Comparison of ENCODE assay signal across 8 cellular contexts in genomic region chr11:819943-820649, GRCh38. TPM values are rescaled to one million over a fixed set of nuclear protein-coding genes. Genes with fewer than 3 reads are reported as not detected.
DNase-seq lines count a peak whose midpoint lies in the region; ATAC-seq, FAIRE-seq and TF ChIP-seq lines count a peak whose summit lies in the region.

No MANE protein-coding gene starts in this region.

- peaks cover 16 to 24% of the 10 kb centered on the region in 2 donors for H3K4me1 ChIP-seq in ascending aorta

- FAIRE-seq in GM12891 (lab: Jason Lieb, UNC) = no peak

- H3K27me3 ChIP-seq in ascending aorta = no peaks in the 10 kb centered on the region

- TF ChIP-seq POLR2A in GM12891 (IDR thresholded peaks at IDR 0.05; ENCODE audit: low read depth, low read length) = no peak

- H3K27ac ChIP-seq in ascending aorta = peak overlapping the region; percentile 98 to 99

- TF ChIP-seq CTCF in ascending aorta (IDR thresholded peaks at IDR 0.05) = no peak

- DNase-seq in GM12891 (ENCODE audit: insufficient read length, low spot score) (peak; percentile 92), NCI-H1105 treated with DMSO at 0.1 percent for 48 hours (lab: John Stamatoyannopoulos, UW) (peak; percentile 90), T-helper 9 cell (peak; percentile 94), ascending aorta (ENCODE audit: low spot score in 2 of 2) (peak; percentile 80 to 96), hypothalamus (lab: John Stamatoyannopoulos, UW) (peak in 37 of 51 donors; percentile 22 to 75 (median 58)), sciatic nerve (ENCODE audit: low spot score) (peak; percentile 91), GOT3 (lab: John Stamatoyannopoulos, UW) (no peak)

- H3K4me3 ChIP-seq in ascending aorta = peak overlapping the region; percentile 80 to 91

- H3K9me3 ChIP-seq in ascending aorta = no peaks in the 10 kb centered on the region

- ATAC-seq in HG02642 (IDR thresholded peaks at IDR 0.05; ENCODE audit: poor library complexity, unreplicated experiment) (peak; percentile 70), sciatic nerve (peak; percentile 33)

- intact Hi-C loops in ascending aorta (cut with DNase I) (loop anchor here (1.0 kb wide), 3 partner anchors 11 to 15 kb away; partner anchors contain the start of genes CD151, PIDD1 and RPLP2), sciatic nerve (cut with DNase I) (no loop called here)

- peaks cover 28 to 34% of the 10 kb centered on the region in 2 donors for H3K36me3 ChIP-seq in ascending aorta

TF ChIP-seq in GM12891, 5 proteins besides CTCF, POLR2A, EP300 and RAD21:
- TF ChIP-seq PAX5 (IDR thresholded peaks at IDR 0.05; ENCODE audit: insufficient read depth, low read length, severe bottlenecking) = no peak
- 0 out of 2 replicates have a peak, but pooled peaks have one; percentile 10 for TF ChIP-seq TAF1 (IDR thresholded peaks at IDR 0.05; ENCODE audit: low read depth, low read length)
TF ChIP-seq in GM12891: peak in this region for 1.

RNA-seq across cellular contexts. Expression of gene PNPLA2, which starts 1.4 kb away (rescaled TPM):
- polyA plus RNA-seq in GM12891 (2012; ENCODE audit: low read depth, missing spikeins) = 14.8 TPM
- total RNA-seq in ascending aorta (214 TPM), sciatic nerve (174 TPM)

RNA-seq across cellular contexts. Expression of gene CRACR2B, which starts 7.6 kb away (rescaled TPM):
- polyA plus RNA-seq in GM12891 (2012; ENCODE audit: low read depth, missing spikeins) = 3.6 TPM
- total RNA-seq in ascending aorta = 20.5 TPM
- 8.7 TPM for total RNA-seq in sciatic nerve

RNA-seq across cellular contexts. Expression of gene RPLP2, which starts 10.3 kb away (rescaled TPM):
- polyA plus RNA-seq in GM12891 (2012; ENCODE audit: low read depth, missing spikeins) = 4,539 TPM
- 897 TPM for total RNA-seq in ascending aorta
- total RNA-seq in sciatic nerve = 1,209 TPM

RNA-seq across cellular contexts. Expression of gene CD151, which starts 12.7 kb away (rescaled TPM):
- 11.5 TPM for polyA plus RNA-seq in GM12891 (2012; ENCODE audit: low read depth, missing spikeins)
- total RNA-seq in ascending aorta = 898 TPM
- 263 TPM for total RNA-seq in sciatic nerve

RNA-seq across cellular contexts. Expression of gene PIDD1, which starts 15.1 kb away (rescaled TPM):
- 22.4 TPM for polyA plus RNA-seq in GM12891 (2012; ENCODE audit: low read depth, missing spikeins)
- total RNA-seq in ascending aorta (7.1 TPM), sciatic nerve (16.7 TPM)
